In genomic region chr9:22240619-22241018, GRCh38 we compare ENCODE assay signal across 9 cellular contexts.
DNase-seq lines count a peak whose midpoint lies in the region; ATAC-seq, FAIRE-seq and TF ChIP-seq lines count a peak whose summit lies in the region.
"Had no signal": no experiment of that assay in that cellular context is flagged by ENCODE, and none has a peak within 500 bp of the region (broad histone marks: within the 10 kb centered on the region; RNA-seq: fewer than 3 reads in every experiment).

No MANE protein-coding gene starts in this region.

- no peak overlapping the region for H3K4me3 ChIP-seq in A549
- H3K4me3 ChIP-seq in lower leg skin (ENCODE audit: low read depth, poor library complexity, severe bottlenecking): no peak overlapping the region

- H3K4me1 Mint-ChIP-seq in activated naive CD8-positive, alpha-beta T cell treated with anti-CD3 and anti-CD28 coated beads, Interleukin-2, amount 50 U/mL, for 24 hours: peaks cover 65% of the 10 kb centered on the region

- no peak for TF ChIP-seq CTCF in A549 (IDR thresholded peaks at IDR 0.05)
- TF ChIP-seq CTCF in lower leg skin (IDR thresholded peaks at IDR 0.05): no peak

- peak overlapping the region; percentile 3; the same call in 1 of the 3 replicates for H3K4me2 ChIP-seq in A549

- peaks cover 61% of the 10 kb centered on the region for H3K4me1 ChIP-seq in A549

- peak overlapping the region; percentile 7 to 47; a peak in 2 of 6 replicates for H3K27ac ChIP-seq in A549

- TF ChIP-seq RAD21 in A549 (conservative IDR thresholded peaks at IDR 0.05 in 1 of 2, IDR thresholded peaks at IDR 0.05 in 1 of 2): no peak

- H3K36me3 Mint-ChIP-seq in activated naive CD8-positive, alpha-beta T cell treated with anti-CD3 and anti-CD28 coated beads, Interleukin-2, amount 50 U/mL, for 24 hours (ENCODE audit: low read depth): no peaks in the 10 kb centered on the region

- peaks cover 3% of the 10 kb centered on the region for H3K27me3 Mint-ChIP-seq in activated naive CD8-positive, alpha-beta T cell treated with anti-CD3 and anti-CD28 coated beads, Interleukin-2, amount 50 U/mL, for 24 hours

- CTCF ChIA-PET in A549 (lab: Yijun Ruan, JAX): interaction anchor here (0.6 to 16.9 kb wide), 3 partner anchors 427 to 483 kb away, joined by 3 to 345 read pairs (median 3); no protein-coding TSS in a partner anchor

- TF ChIP-seq POLR2A in A549 (IDR thresholded peaks at IDR 0.05; ENCODE audit: low read length): no peak
- no peak for TF ChIP-seq POLR2A in lower leg skin (IDR thresholded peaks at IDR 0.05)

- 55% methylated on average over 1 of the region's 1 CpG for WGBS in A549 (ENCODE audit: missing lambda C conversion rate)
- 33 to 34% methylated on average over 1 of the region's 1 CpG for WGBS in lower leg skin, 2 donors

- no peaks in the 10 kb centered on the region for H3K9me3 Mint-ChIP-seq in activated naive CD8-positive, alpha-beta T cell treated with anti-CD3 and anti-CD28 coated beads, Interleukin-2, amount 50 U/mL, for 24 hours

- no peak overlapping the region for H3K4me3 Mint-ChIP-seq in activated naive CD8-positive, alpha-beta T cell treated with anti-CD3 and anti-CD28 coated beads, Interleukin-2, amount 50 U/mL, for 24 hours

- intact Hi-C loops in lower leg skin (cut with DNase I; ENCODE audit: low total_unique reads): no loop called here

- H3K27ac Mint-ChIP-seq in activated naive CD8-positive, alpha-beta T cell treated with anti-CD3 and anti-CD28 coated beads, Interleukin-2, amount 50 U/mL, for 24 hours: peak overlapping the region; percentile 54

- DNase-seq in A549 (ENCODE audit: low read depth in 1 of 2, low spot score in 1 of 2): no peak
- DNase-seq in activated naive CD8-positive, alpha-beta T cell treated with anti-CD3 and anti-CD28 coated beads, Interleukin-2, amount 50 U/mL, for 24 hours: no peak
- no peak for DNase-seq in lower leg skin (ENCODE audit: low spot score in 2 of 2)
- no peak for DNase-seq in NCI-H2171 (lab: John Stamatoyannopoulos, UW)
- no peak for DNase-seq in putamen (ENCODE audit: low spot score)
- no peak for DNase-seq in cerebellum (ENCODE audit: low spot score)

- ATAC-seq in A549: no peak
- ATAC-seq in GM19043 (IDR thresholded peaks at IDR 0.05; ENCODE audit: low read depth, unreplicated experiment): peak; percentile 81
- peak; percentile 80 for ATAC-seq in HG03095 (IDR thresholded peaks at IDR 0.05; ENCODE audit: unreplicated experiment)
- peak; percentile 74 for ATAC-seq in activated naive CD8-positive, alpha-beta T cell treated with anti-CD3 and anti-CD28 coated beads, Interleukin-2, amount 50 U/mL, for 24 hours

- no peak for TF ChIP-seq EP300 in A549 (IDR thresholded peaks at IDR 0.05)

- POLR2A ChIA-PET in A549 (lab: Yijun Ruan, JAX): no interaction called here

- no peaks in the 10 kb centered on the region for H3K9me3 ChIP-seq in A549

- FAIRE-seq in A549 (lab: Jason Lieb, UNC): no peak
- FAIRE-seq: G401.6 had no signal

TF ChIP-seq in A549, 52 proteins besides CTCF, POLR2A, EP300 and RAD21:
- TF ChIP-seq BHLHE40 (IDR thresholded peaks at IDR 0.05; ENCODE audit: low read depth, low read length): no peak
- TF ChIP-seq NPAS2 (CRISPR knock-in tag; IDR thresholded peaks at IDR 0.05; ENCODE audit: borderline replicate concordance): no peak
- no peak for TF ChIP-seq REST (IDR thresholded peaks at IDR 0.05)
- no peak for TF ChIP-seq HEYL (CRISPR knock-in tag; IDR thresholded peaks at IDR 0.05)
- no peak for TF ChIP-seq FOSL2 (IDR thresholded peaks at IDR 0.05)
- TF ChIP-seq FOSL2 (CRISPR knock-in tag; IDR thresholded peaks at IDR 0.05): 0 out of 2 replicates have a peak, but pooled peaks have one; percentile 18

Comparison
In these comparisons a context has a peak if more than half of its experiments do, and no peak if none do; other contexts are left out.
1. ATAC-seq: peak in GM19043 (single experiment), HG03095 (single experiment) and activated naive CD8-positive, alpha-beta T cell treated with anti-CD3 and anti-CD28 coated beads, Interleukin-2, amount 50 U/mL, for 24 hours (single experiment); none in A549 (0 of 2).